ENCODE assay signal across 9 cellular contexts in the genomic region with DNA sequence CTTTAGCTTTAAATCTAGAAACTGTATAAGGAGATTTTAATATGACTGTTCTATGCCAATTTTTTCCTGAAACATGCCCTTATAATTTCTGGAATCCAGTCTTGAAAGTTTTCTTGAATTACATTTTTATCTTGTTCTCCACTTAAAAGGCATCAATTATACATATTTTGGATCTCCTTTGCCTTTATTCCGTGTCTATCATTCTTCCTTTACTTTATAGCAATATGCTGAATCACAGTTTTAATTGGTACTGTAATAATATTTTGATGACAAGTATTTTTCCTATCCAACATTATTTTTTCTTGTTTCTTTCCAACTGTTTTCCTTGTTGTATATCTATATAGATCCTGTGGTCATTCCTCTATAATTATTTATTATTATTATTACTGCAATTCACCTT.
"Had no signal": no experiment of that assay in that cellular context is flagged by ENCODE, and none has a peak within 500 bp of the region (broad histone marks: within the 10 kb centered on the region; RNA-seq: fewer than 3 reads in every experiment).

No MANE protein-coding gene starts in this region.

- H3K4me1 ChIP-seq: HAP-1 had no signal

- DNase-seq: GM23248, GOT3, H7, HFFc6, IMR-90, KBM-7 had no signal

- FAIRE-seq: HTR-8/SVneo had no signal

- H3K9ac ChIP-seq: GM23248, KMS-11 had no signal

- H3K4me3 ChIP-seq: GM23248, HAP-1 had no signal

- H3K36me3 ChIP-seq: HAP-1 had no signal

- H3K4me2 ChIP-seq: KMS-11 had no signal

- H3K27ac ChIP-seq: GM23248, KMS-11 had no signal

- H3K9me3 ChIP-seq: HAP-1 had no signal

- H2AFZ ChIP-seq: GM23248 had no signal
